In the genomic region with DNA sequence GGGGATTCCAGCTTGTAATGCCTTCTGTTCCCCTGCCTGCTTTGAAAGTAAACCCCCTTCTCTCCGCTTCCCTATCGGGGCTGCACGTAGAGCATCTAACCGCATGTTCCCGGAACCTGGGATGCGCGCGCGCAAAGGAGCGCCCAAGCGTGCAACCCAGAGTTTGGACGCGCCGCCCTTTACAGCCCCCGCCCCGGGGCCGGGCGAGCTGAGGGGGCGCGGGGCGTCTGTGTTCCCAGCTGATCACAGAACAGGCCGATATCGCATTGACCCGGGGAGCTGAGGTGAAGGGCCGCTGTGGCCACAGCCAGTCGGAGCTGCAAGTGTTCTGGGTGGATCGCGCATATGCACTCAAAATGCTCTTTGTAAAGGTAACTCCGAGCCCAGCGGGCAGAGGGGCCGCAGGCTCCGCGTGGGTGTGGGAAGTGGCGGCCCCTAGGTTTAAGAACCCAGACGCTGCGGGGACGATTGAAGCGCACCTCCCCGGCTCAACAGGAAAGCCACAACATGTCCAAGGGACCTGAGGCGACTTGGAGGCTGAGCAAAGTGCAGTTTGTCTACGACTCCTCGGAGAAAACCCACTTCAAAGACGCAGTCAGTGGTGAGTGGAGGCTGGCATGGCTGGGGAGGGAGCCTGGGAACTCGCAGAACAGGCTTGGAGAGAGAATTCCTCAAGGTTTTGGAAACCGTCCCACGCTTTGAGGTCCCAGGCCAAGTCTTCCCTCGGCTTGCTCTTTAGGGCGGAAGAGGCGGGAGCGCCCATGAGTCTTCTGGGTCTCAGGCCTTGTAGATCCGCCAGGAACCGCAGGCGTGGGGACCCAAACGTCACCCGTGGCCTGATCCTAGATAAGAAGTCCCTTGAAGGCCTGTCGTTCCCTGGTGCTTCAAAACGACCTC, we compare ENCODE assay signal across 9 cellular contexts. TPM values are rescaled to one million over a fixed set of nuclear protein-coding genes. Genes with fewer than 3 reads are reported as not detected.
DNase-seq lines count a peak whose midpoint lies in the region; ATAC-seq, FAIRE-seq and TF ChIP-seq lines count a peak whose summit lies in the region.
"Had no signal": no experiment of that assay in that cellular context is flagged by ENCODE, and none has a peak within 500 bp of the region (broad histone marks: within the 10 kb centered on the region; RNA-seq: fewer than 3 reads in every experiment).

No MANE protein-coding gene starts in this region.

- DNase-seq in breast epithelium (ENCODE audit: low spot score in 2 of 2) (no peak), MCF 10A (ENCODE audit: unreplicated experiment) (no peak), ascending aorta (ENCODE audit: low spot score in 2 of 2) (no peak), left lung (peak; percentile 67), upper lobe of left lung (peak; percentile 43 to 79), H54 (ENCODE audit: insufficient read length, low spot score) (no peak)
- DNase-seq in activated CD4-positive, alpha-beta T cell treated with anti-CD3 and anti-CD28 coated beads, Interleukin-2, amount 10 ng/mL, durations not matched to agents 7 days and 5 days: no peak
- DNase-seq: activated CD4-positive, alpha-beta T cell treated with anti-CD3 and anti-CD28 coated beads for 1 hour had no signal

- no peak for TF ChIP-seq EP300 in upper lobe of left lung (IDR thresholded peaks at IDR 0.05)

- WGBS in upper lobe of left lung, 2 donors: 6 to 9% methylated on average over 8 to 56 of the region's 57 CpGs

- H3K27ac ChIP-seq in breast epithelium: no peak overlapping the region
- no peak overlapping the region for H3K27ac ChIP-seq in ascending aorta
- H3K27ac ChIP-seq in left lung: no peak overlapping the region
- H3K27ac ChIP-seq in upper lobe of left lung: no peak overlapping the region

- H3K27ac Mint-ChIP-seq in MCF 10A (ENCODE audit: low read depth, unreplicated experiment): no peak overlapping the region
- no peak overlapping the region for H3K27ac Mint-ChIP-seq in activated CD4-positive, alpha-beta T cell treated with anti-CD3 and anti-CD28 coated beads, Interleukin-2, amount 10 ng/mL, durations not matched to agents 7 days and 5 days

- no peaks in the 10 kb centered on the region for H3K36me3 Mint-ChIP-seq in MCF 10A (ENCODE audit: insufficient read depth, unreplicated experiment)
- no peaks in the 10 kb centered on the region for H3K36me3 Mint-ChIP-seq in activated CD4-positive, alpha-beta T cell treated with anti-CD3 and anti-CD28 coated beads, Interleukin-2, amount 10 ng/mL, durations not matched to agents 7 days and 5 days (ENCODE audit: low read depth)

- no peaks in the 10 kb centered on the region for H3K4me1 Mint-ChIP-seq in MCF 10A (ENCODE audit: insufficient read depth, unreplicated experiment)
- H3K4me1 Mint-ChIP-seq in activated CD4-positive, alpha-beta T cell treated with anti-CD3 and anti-CD28 coated beads, Interleukin-2, amount 10 ng/mL, durations not matched to agents 7 days and 5 days: no peaks in the 10 kb centered on the region

- no peaks in the 10 kb centered on the region for H3K27me3 Mint-ChIP-seq in MCF 10A (ENCODE audit: insufficient read depth, unreplicated experiment)
- peaks cover 66% of the 10 kb centered on the region for H3K27me3 Mint-ChIP-seq in activated CD4-positive, alpha-beta T cell treated with anti-CD3 and anti-CD28 coated beads, Interleukin-2, amount 10 ng/mL, durations not matched to agents 7 days and 5 days

- H3K36me3 ChIP-seq in breast epithelium (no peaks in the 10 kb centered on the region), ascending aorta (no peaks in the 10 kb centered on the region), left lung (no peaks in the 10 kb centered on the region), upper lobe of left lung (no peaks in the 10 kb centered on the region)

- CTCF ChIA-PET in MCF 10A (lab: Yijun Ruan, JAX): interaction anchor here (0.5 to 0.6 kb wide), 2 partner anchors 75 to 951 kb away, joined by 3 read pairs; no protein-coding TSS in a partner anchor
- CTCF ChIA-PET in activated CD4-positive, alpha-beta T cell treated with anti-CD3 and anti-CD28 coated beads, Interleukin-2, amount 10 ng/mL, durations not matched to agents 7 days and 5 days (lab: Charles Lee): no interaction called here

- H3K9me3 ChIP-seq in breast epithelium: no peaks in the 10 kb centered on the region
- H3K9me3 ChIP-seq in ascending aorta: no peaks in the 10 kb centered on the region
- H3K9me3 ChIP-seq in left lung: no peaks in the 10 kb centered on the region
- no peaks in the 10 kb centered on the region for H3K9me3 ChIP-seq in upper lobe of left lung

- H3K4me1 ChIP-seq in breast epithelium: no peaks in the 10 kb centered on the region
- H3K4me1 ChIP-seq in ascending aorta: peaks cover 3 to 11% of the 10 kb centered on the region in 2 donors
- peaks cover 8 to 23% of the 10 kb centered on the region in 2 donors for H3K4me1 ChIP-seq in left lung
- peaks cover 12 to 30% (median 26%) of the 10 kb centered on the region in 4 donors for H3K4me1 ChIP-seq in upper lobe of left lung

- ATAC-seq in left lung (peak; percentile 72), upper lobe of left lung (ENCODE audit: low FRiP score in 2 of 2) (peak; percentile 52 to 56), GM18498 (IDR thresholded peaks at IDR 0.05; ENCODE audit: unreplicated experiment) (no peak)

- POLR2A ChIA-PET in MCF 10A (lab: Yijun Ruan, JAX): no interaction called here
- POLR2A ChIA-PET in activated CD4-positive, alpha-beta T cell treated with anti-CD3 and anti-CD28 coated beads, Interleukin-2, amount 10 ng/mL, durations not matched to agents 7 days and 5 days (lab: Charles Lee): no interaction called here

- no peak for TF ChIP-seq POLR2A in breast epithelium (IDR thresholded peaks at IDR 0.05)
- no peak for TF ChIP-seq POLR2A in upper lobe of left lung (IDR thresholded peaks at IDR 0.05)
- no peak for TF ChIP-seq POLR2A in H54 (IDR thresholded peaks at IDR 0.05; ENCODE audit: low read depth, low read length)

- H3K4me3 Mint-ChIP-seq in MCF 10A (ENCODE audit: unreplicated experiment): no peak overlapping the region
- H3K4me3 Mint-ChIP-seq in activated CD4-positive, alpha-beta T cell treated with anti-CD3 and anti-CD28 coated beads, Interleukin-2, amount 10 ng/mL, durations not matched to agents 7 days and 5 days: no peak overlapping the region

- BruUV-seq in MCF 10A (replicated peaks; lab: Mats Ljungman, UMichigan): no TSS peak

- no peaks in the 10 kb centered on the region for H3K9me3 Mint-ChIP-seq in MCF 10A (ENCODE audit: unreplicated experiment)
- H3K9me3 Mint-ChIP-seq in activated CD4-positive, alpha-beta T cell treated with anti-CD3 and anti-CD28 coated beads, Interleukin-2, amount 10 ng/mL, durations not matched to agents 7 days and 5 days: no peaks in the 10 kb centered on the region

- intact Hi-C loops in breast epithelium (cut with DNase I; ENCODE audit: low total_unique reads) (no loop called here), MCF 10A (cut with micrococcal nuclease) (no loop called here), ascending aorta (cut with DNase I) (no loop called here), left lung (cut with DNase I) (no loop called here)

- H3K4me3 ChIP-seq in breast epithelium (peak overlapping the region; percentile 11 to 63 (median 41)), ascending aorta (peak overlapping the region; percentile 23 to 56), left lung (peak overlapping the region; percentile 10 to 17), upper lobe of left lung (peak overlapping the region in 2 of 4 donors; percentile 15 to 22)

- TF ChIP-seq CTCF in breast epithelium (IDR thresholded peaks at IDR 0.05) (no peak), MCF 10A (IDR thresholded peaks at IDR 0.05; ENCODE audit: unreplicated experiment) (no peak), ascending aorta (IDR thresholded peaks at IDR 0.05) (no peak), left lung (IDR thresholded peaks at IDR 0.05) (no peak), upper lobe of left lung (IDR thresholded peaks at IDR 0.05) (no peak)

- no peak for FAIRE-seq in H54 (lab: Jason Lieb, UNC)

- H3K27me3 ChIP-seq in breast epithelium (peaks cover 0 to 20% of the 10 kb centered on the region in 2 donors), ascending aorta (no peaks in the 10 kb centered on the region), left lung (peaks cover 40 to 92% of the 10 kb centered on the region in 2 donors), upper lobe of left lung (peaks cover 0 to 20% (median 0%) of the 10 kb centered on the region in 4 donors)

RNA-seq across cellular contexts. Expression of a gene that starts 1.6 kb away (rescaled TPM):
- under 1 TPM in 2 of 3 donors, not detected in 1; 0.33 to 0.88 TPM for total RNA-seq in breast epithelium
- total RNA-seq in MCF 10A (2022): not detected in 2 replicates
- total RNA-seq in ascending aorta: not detected
- total RNA-seq in left lung: 1 to 10 TPM in 1 of 2 donors, under 1 TPM in 1; 0.47 to 5.3 TPM
- under 1 TPM in 2 of 6 donors, not detected in 4; 0.09 to 0.51 TPM for total RNA-seq in upper lobe of left lung
- total RNA-seq in activated CD4-positive, alpha-beta T cell treated with anti-CD3 and anti-CD28 coated beads, Interleukin-2, amount 10 ng/mL, durations not matched to agents 7 days and 5 days: not detected

Comparison
In these comparisons a context has a peak if more than half of its experiments do, and no peak if none do; other contexts are left out.
1. DNase-seq: peak in left lung (2 of 2) and upper lobe of left lung (2 of 2); none in breast epithelium (0 of 2), MCF 10A (single experiment), ascending aorta (0 of 2), activated CD4-positive, alpha-beta T cell treated with anti-CD3 and anti-CD28 coated beads, Interleukin-2, amount 10 ng/mL, durations not matched to agents 7 days and 5 days (single experiment) and H54 (single experiment).